Comparison of ENCODE assay signal across 8 cellular contexts in the genomic region with DNA sequence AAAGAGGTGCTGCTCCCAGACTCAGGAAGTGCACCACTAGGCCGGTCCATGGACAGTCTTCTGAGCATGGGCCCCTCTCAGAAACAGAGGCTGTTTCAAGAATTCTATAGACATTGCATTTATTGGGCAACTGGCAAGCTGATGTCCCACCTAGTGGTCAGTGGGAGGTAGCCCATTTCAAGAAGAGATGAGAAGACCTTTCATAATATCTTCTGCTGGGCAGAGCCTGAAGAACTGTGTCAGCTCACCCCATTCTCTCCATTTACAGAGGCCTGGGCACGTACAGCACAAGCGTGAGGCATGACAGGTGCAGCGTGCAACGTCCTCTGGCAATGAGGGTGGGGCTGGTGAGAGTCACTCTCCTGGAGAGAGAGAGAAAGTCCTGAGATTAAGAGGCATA.
DNase-seq lines count a peak whose midpoint lies in the region; ATAC-seq and TF ChIP-seq lines count a peak whose summit lies in the region.

No MANE protein-coding gene starts in this region.

- H3K4me3 ChIP-seq in fibroblast of the aortic adventitia (ENCODE audit: low read depth, low read length) (no peak overlapping the region), retinal pigment epithelial cell (ENCODE audit: low read length) (no peak overlapping the region)

- POLR2A ChIA-PET in HEK293T (lab: Yijun Ruan, JAX) = interaction anchor here (1.4 kb wide), 1 partner anchor 19 kb away, joined by 4 read pairs; no protein-coding TSS in a partner anchor

- ATAC-seq in GM21423 (IDR thresholded peaks at IDR 0.05; ENCODE audit: unreplicated experiment) = no peak
- ATAC-seq in GM18870 (IDR thresholded peaks at IDR 0.05; ENCODE audit: unreplicated experiment) = no peak
- ATAC-seq in HG03565 (IDR thresholded peaks at IDR 0.05; ENCODE audit: unreplicated experiment) = no peak

- CTCF ChIA-PET in HEK293T (lab: Yijun Ruan, JAX) = interaction anchor here (0.6 to 1.5 kb wide), 3 partner anchors 19 to 568 kb away, joined by 3 to 4 read pairs (median 4); no protein-coding TSS in a partner anchor

- TF ChIP-seq CTCF in fibroblast of the aortic adventitia (IDR thresholded peaks at IDR 0.05; ENCODE audit: insufficient read depth, low read length) = peak; percentile 82
- peak; percentile 89 for TF ChIP-seq CTCF in retinal pigment epithelial cell (conservative IDR thresholded peaks at IDR 0.05; ENCODE audit: low read depth, low read length)

- DNase-seq in COR-L47 (lab: John Stamatoyannopoulos, UW) = peak; percentile 41
- DNase-seq in HEK293T (ENCODE audit: extremely low spot score) = peak; percentile 48
- DNase-seq in SK-N-DZ (ENCODE audit: low spot score) = peak; percentile 42
- DNase-seq in fibroblast of the aortic adventitia (ENCODE audit: low read depth) = peak; percentile 77
- peak; percentile 27 for DNase-seq in retinal pigment epithelial cell (ENCODE audit: low read depth)

TF ChIP-seq in HEK293T, 16 proteins besides CTCF, POLR2A, EP300 and RAD21:
- TF ChIP-seq BHLHE40 (IDR thresholded peaks at IDR 0.05; ENCODE audit: borderline replicate concordance) (no peak), SUZ12 (IDR thresholded peaks at IDR 0.05) (no peak), CTBP1 (IDR thresholded peaks at IDR 0.05; ENCODE audit: borderline replicate concordance) (no peak), SP1 (IDR thresholded peaks at IDR 0.05) (no peak), FOXK2 (IDR thresholded peaks at IDR 0.05) (no peak), TARDBP (IDR thresholded peaks at IDR 0.05) (no peak), ARNT (IDR thresholded peaks at IDR 0.05) (no peak), LEF1 (IDR thresholded peaks at IDR 0.05; ENCODE audit: borderline replicate concordance) (no peak), FOXA1 (IDR thresholded peaks at IDR 0.05) (no peak)
- TF ChIP-seq, protein P1, sequence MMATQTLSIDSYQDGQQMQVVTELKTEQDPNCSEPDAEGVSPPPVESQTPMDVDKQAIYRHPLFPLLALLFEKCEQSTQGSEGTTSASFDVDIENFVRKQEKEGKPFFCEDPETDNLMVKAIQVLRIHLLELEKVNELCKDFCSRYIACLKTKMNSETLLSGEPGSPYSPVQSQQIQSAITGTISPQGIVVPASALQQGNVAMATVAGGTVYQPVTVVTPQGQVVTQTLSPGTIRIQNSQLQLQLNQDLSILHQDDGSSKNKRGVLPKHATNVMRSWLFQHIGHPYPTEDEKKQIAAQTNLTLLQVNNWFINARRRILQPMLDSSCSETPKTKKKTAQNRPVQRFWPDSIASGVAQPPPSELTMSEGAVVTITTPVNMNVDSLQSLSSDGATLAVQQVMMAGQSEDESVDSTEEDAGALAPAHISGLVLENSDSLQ (IDR thresholded peaks at IDR 0.05) = no peak

Comparison
In these comparisons a context has a peak if more than half of its experiments do, and no peak if none do; other contexts are left out.
1. DNase-seq: peak in every context shown above with its lines; median percentile 77 in fibroblast of the aortic adventitia; 48 in HEK293T; 42 in SK-N-DZ; 41 in COR-L47; 27 in retinal pigment epithelial cell.